Comparison of ENCODE assay signal across 9 cellular contexts in genomic region chr2:96962567-96963203, GRCh38. TPM values are rescaled to one million over a fixed set of nuclear protein-coding genes. Genes with fewer than 3 reads are reported as not detected.
DNase-seq lines count a peak whose midpoint lies in the region; ATAC-seq and TF ChIP-seq lines count a peak whose summit lies in the region.
"Had no signal": no experiment of that assay in that cellular context is flagged by ENCODE, and none has a peak within 500 bp of the region (broad histone marks: within the 10 kb centered on the region; RNA-seq: fewer than 3 reads in every experiment).

No MANE protein-coding gene starts in this region.

- H3K4me3 ChIP-seq in CD8-positive, alpha-beta memory T cell (ENCODE audit: low read length): peak overlapping the region; percentile 3
- no peak overlapping the region for H3K4me3 ChIP-seq in foreskin fibroblast (ENCODE audit: low read depth in 1 of 2, low read length in 2 of 2)

- no peaks in the 10 kb centered on the region for H3K27me3 Mint-ChIP-seq in CD8-positive, alpha-beta memory T cell
- H3K27me3 Mint-ChIP-seq in T-helper 2 cell treated with Interferon-gamma antibody and Interleukin-4, amounts not matched to agents 5 μg/mL and 100 μg/mL, for 36 hours (ENCODE audit: low read depth): no peaks in the 10 kb centered on the region
- no peaks in the 10 kb centered on the region for H3K27me3 Mint-ChIP-seq in activated naive CD4-positive, alpha-beta T cell treated with anti-CD3 and anti-CD28 coated beads for 36 hours (ENCODE audit: low read depth)

- CTCF ChIA-PET in CD8-positive, alpha-beta memory T cell (lab: Charles Lee): interaction anchor here (0.8 to 3.7 kb wide), 20 partner anchors 8 to 694 kb away, joined by 3 to 93 read pairs (median 4); partner anchors contain the start of genes ANKRD36, ANKRD39 and CNNM3
- CTCF ChIA-PET in activated naive CD4-positive, alpha-beta T cell treated with anti-CD3 and anti-CD28 coated beads for 36 hours (lab: Charles Lee): interaction anchor here (0.8 to 2.1 kb wide), 6 partner anchors 12 to 493 kb away, joined by 3 to 25 read pairs (median 8); partner anchors contain the start of gene ANKRD39

- H3K9me3 ChIP-seq in CD8-positive, alpha-beta memory T cell (ENCODE audit: low read length): no peaks in the 10 kb centered on the region

- no peak for ATAC-seq in HG03432 (IDR thresholded peaks at IDR 0.05; ENCODE audit: unreplicated experiment)

- H3K4me3 Mint-ChIP-seq in CD8-positive, alpha-beta memory T cell: peak overlapping the region; percentile 35 to 71 (median 63)
- peak overlapping the region; percentile 78 for H3K4me3 Mint-ChIP-seq in T-helper 2 cell treated with Interferon-gamma antibody and Interleukin-4, amounts not matched to agents 5 μg/mL and 100 μg/mL, for 36 hours
- peak overlapping the region; percentile 24 for H3K4me3 Mint-ChIP-seq in activated naive CD4-positive, alpha-beta T cell treated with anti-CD3 and anti-CD28 coated beads for 36 hours

- H3K27ac ChIP-seq in CD8-positive, alpha-beta memory T cell (ENCODE audit: low read depth, low read length): peak overlapping the region; percentile 22
- H3K27ac ChIP-seq: C4-2B had no signal

- peaks cover 71% of the 10 kb centered on the region for H3K4me1 ChIP-seq in CD8-positive, alpha-beta memory T cell (ENCODE audit: insufficient read depth, low read length)

- H3K9me3 Mint-ChIP-seq in CD8-positive, alpha-beta memory T cell: no peaks in the 10 kb centered on the region
- no peaks in the 10 kb centered on the region for H3K9me3 Mint-ChIP-seq in T-helper 2 cell treated with Interferon-gamma antibody and Interleukin-4, amounts not matched to agents 5 μg/mL and 100 μg/mL, for 36 hours
- H3K9me3 Mint-ChIP-seq in activated naive CD4-positive, alpha-beta T cell treated with anti-CD3 and anti-CD28 coated beads for 36 hours: no peaks in the 10 kb centered on the region

- POLR2A ChIA-PET in CD8-positive, alpha-beta memory T cell (lab: Charles Lee): interaction anchor here (0.7 to 3.5 kb wide), 8 partner anchors 9 to 150 kb away, joined by 3 to 32 read pairs (median 6); partner anchors contain the start of genes ANKRD36, ANKRD39 and CNNM3

- intact Hi-C loops in activated naive CD4-positive, alpha-beta T cell treated with anti-CD3 and anti-CD28 coated beads for 36 hours (cut with micrococcal nuclease): loop anchor here (1.0 to 5.0 kb wide), 8 partner anchors 15 to 815 kb away; partner anchors contain the start of genes ARID5A, CNNM3, CNNM4 and DUSP2

- no peaks in the 10 kb centered on the region for H3K36me3 ChIP-seq in CD8-positive, alpha-beta memory T cell (ENCODE audit: insufficient read depth, low read length)

- peak; percentile 58 to 99 (median 92) for DNase-seq in CD8-positive, alpha-beta memory T cell
- peak; percentile 70 for DNase-seq in T-helper 2 cell treated with Interferon-gamma antibody and Interleukin-4, amounts not matched to agents 5 μg/mL and 100 μg/mL, for 36 hours (ENCODE audit: low spot score)
- DNase-seq in activated naive CD4-positive, alpha-beta T cell treated with anti-CD3 and anti-CD28 coated beads for 36 hours: peak; percentile 92
- peak; percentile 59 for DNase-seq in stimulated activated CD4-positive, alpha-beta T cell treated with anti-CD3 and anti-CD28 coated beads, Interleukin-2, amount 100 ng/mL, for 4 hours (ENCODE audit: low read depth)
- DNase-seq in hypothalamus (lab: John Stamatoyannopoulos, UW) (no peak), NCI-H69 (lab: John Stamatoyannopoulos, UW) (no peak), foreskin fibroblast (no peak)

- H3K36me3 Mint-ChIP-seq in CD8-positive, alpha-beta memory T cell: peaks cover 0 to 1% (median 0%) of the 10 kb centered on the region in 3 donors
- no peaks in the 10 kb centered on the region for H3K36me3 Mint-ChIP-seq in T-helper 2 cell treated with Interferon-gamma antibody and Interleukin-4, amounts not matched to agents 5 μg/mL and 100 μg/mL, for 36 hours (ENCODE audit: low read depth)
- no peaks in the 10 kb centered on the region for H3K36me3 Mint-ChIP-seq in activated naive CD4-positive, alpha-beta T cell treated with anti-CD3 and anti-CD28 coated beads for 36 hours (ENCODE audit: low read depth)

- no peak for TF ChIP-seq CTCF in foreskin fibroblast (IDR thresholded peaks at IDR 0.05; ENCODE audit: low read depth, low read length)

- no peaks in the 10 kb centered on the region for H3K27me3 ChIP-seq in CD8-positive, alpha-beta memory T cell (ENCODE audit: insufficient read depth, low read length, poor library complexity, severe bottlenecking)

- peaks cover 53 to 70% (median 69%) of the 10 kb centered on the region in 3 donors for H3K4me1 Mint-ChIP-seq in CD8-positive, alpha-beta memory T cell
- H3K4me1 Mint-ChIP-seq in T-helper 2 cell treated with Interferon-gamma antibody and Interleukin-4, amounts not matched to agents 5 μg/mL and 100 μg/mL, for 36 hours (ENCODE audit: low read depth): peaks cover 75% of the 10 kb centered on the region
- H3K4me1 Mint-ChIP-seq in activated naive CD4-positive, alpha-beta T cell treated with anti-CD3 and anti-CD28 coated beads for 36 hours (ENCODE audit: low read depth): peaks cover 55% of the 10 kb centered on the region

- H3K27ac Mint-ChIP-seq in CD8-positive, alpha-beta memory T cell: peak overlapping the region; percentile 81 to 97 (median 90)
- peak overlapping the region; percentile 97 for H3K27ac Mint-ChIP-seq in T-helper 2 cell treated with Interferon-gamma antibody and Interleukin-4, amounts not matched to agents 5 μg/mL and 100 μg/mL, for 36 hours
- peak overlapping the region; percentile 89 for H3K27ac Mint-ChIP-seq in activated naive CD4-positive, alpha-beta T cell treated with anti-CD3 and anti-CD28 coated beads for 36 hours

RNA-seq across cellular contexts. Expression of gene FAM178B, which starts 23.7 kb away (rescaled TPM):
- under 1 TPM; 0.37 to 0.38 TPM for total RNA-seq in CD8-positive, alpha-beta memory T cell
- polyA plus RNA-seq in CD8-positive, alpha-beta memory T cell: 0.43 TPM
- under 1 TPM; 0.17 to 0.35 TPM for total RNA-seq in activated naive CD4-positive, alpha-beta T cell treated with anti-CD3 and anti-CD28 coated beads for 36 hours

Comparison
In these comparisons a context has a peak if more than half of its experiments do, and no peak if none do; other contexts are left out.
1. DNase-seq: peak in CD8-positive, alpha-beta memory T cell (5 of 5), T-helper 2 cell treated with Interferon-gamma antibody and Interleukin-4, amounts not matched to agents 5 μg/mL and 100 μg/mL, for 36 hours (single experiment), activated naive CD4-positive, alpha-beta T cell treated with anti-CD3 and anti-CD28 coated beads for 36 hours (single experiment) and stimulated activated CD4-positive, alpha-beta T cell treated with anti-CD3 and anti-CD28 coated beads, Interleukin-2, amount 100 ng/mL, for 4 hours (single experiment); none in hypothalamus (0 of 51), NCI-H69 (single experiment) and foreskin fibroblast (0 of 2).
2. H3K4me3 Mint-ChIP-seq: peak in every context shown above with its lines; median percentile 78 in T-helper 2 cell treated with Interferon-gamma antibody and Interleukin-4, amounts not matched to agents 5 μg/mL and 100 μg/mL, for 36 hours; 63 in CD8-positive, alpha-beta memory T cell; 24 in activated naive CD4-positive, alpha-beta T cell treated with anti-CD3 and anti-CD28 coated beads for 36 hours.
3. Peak in every context shown above with its lines, with median percentiles within 50 percentile points of each other: H3K27ac Mint-ChIP-seq.